ENCODE assay signal across 12 cellular contexts in the genomic region with DNA sequence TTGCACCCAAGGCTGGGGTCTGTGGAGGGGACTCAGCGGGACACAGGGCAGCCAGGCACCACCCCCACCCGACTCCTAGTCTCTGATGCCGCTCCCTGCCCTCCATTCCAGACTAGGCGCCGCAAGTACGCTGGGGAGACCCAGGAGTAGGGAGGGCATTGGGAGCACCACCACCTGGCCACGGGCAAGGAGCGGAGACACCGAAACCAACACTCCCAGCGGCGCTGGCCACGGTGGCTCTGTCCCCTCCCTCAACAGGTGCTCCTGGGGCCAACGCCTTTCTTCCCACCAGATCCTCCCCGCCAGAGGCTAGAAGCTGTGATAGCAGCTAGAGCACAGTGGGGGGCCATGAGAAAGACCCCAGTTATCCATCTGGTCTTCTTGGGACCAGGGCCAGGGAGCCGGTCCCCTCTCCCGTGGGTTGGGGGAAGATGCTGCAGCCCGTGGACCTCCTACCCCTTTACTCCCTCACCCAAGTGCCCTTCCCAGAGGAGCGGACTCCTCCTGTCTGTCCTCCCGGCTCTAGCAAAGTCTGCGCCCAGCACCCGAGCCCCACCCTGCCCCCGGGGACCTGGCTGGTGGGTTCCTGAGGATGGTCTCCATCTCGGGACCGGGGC. TPM values are rescaled to one million over a fixed set of nuclear protein-coding genes. Genes with fewer than 3 reads are reported as not detected.
DNase-seq lines count a peak whose midpoint lies in the region; ATAC-seq and TF ChIP-seq lines count a peak whose summit lies in the region.
"Had no signal": no experiment of that assay in that cellular context is flagged by ENCODE, and none has a peak within 500 bp of the region (broad histone marks: within the 10 kb centered on the region; RNA-seq: fewer than 3 reads in every experiment).

No MANE protein-coding gene starts in this region.

- H3K27me3 Mint-ChIP-seq in activated T-helper 1 cell treated with anti-CD3 and anti-CD28 coated beads, Interleukin-12 subunit alpha, Interleukin-12 subunit beta, Interleukin-2, Interleukin-4 antibody, amounts not matched to agents 30 ng/mL and 10 ng/mL and 1 ng/mL, durations not matched to agents 14 hours and 24 hours and 36 hours (ENCODE audit: insufficient read depth) = peaks cover 11% of the 10 kb centered on the region
- peaks cover 0 to 2% of the 10 kb centered on the region in 2 donors for H3K27me3 Mint-ChIP-seq in natural killer cell (ENCODE audit: low read depth in 2 of 2)

- no peak for TF ChIP-seq CTCF in natural killer cell (IDR thresholded peaks at IDR 0.05)

- H3K36me3 Mint-ChIP-seq in activated T-helper 1 cell treated with anti-CD3 and anti-CD28 coated beads, Interleukin-12 subunit alpha, Interleukin-12 subunit beta, Interleukin-2, Interleukin-4 antibody, amounts not matched to agents 30 ng/mL and 10 ng/mL and 1 ng/mL, durations not matched to agents 14 hours and 24 hours and 36 hours (ENCODE audit: low read depth) = peaks cover 17% of the 10 kb centered on the region
- H3K36me3 Mint-ChIP-seq in natural killer cell = no peaks in the 10 kb centered on the region

- intact Hi-C loops in activated T-helper 1 cell treated with anti-CD3 and anti-CD28 coated beads, Interleukin-12 subunit alpha, Interleukin-12 subunit beta, Interleukin-2, Interleukin-4 antibody, amounts not matched to agents 30 ng/mL and 10 ng/mL and 1 ng/mL, durations not matched to agents 14 hours and 24 hours and 36 hours (cut with micrococcal nuclease) = no loop called here
- intact Hi-C loops in natural killer cell (cut with micrococcal nuclease) = no loop called here

- H3K9me3 Mint-ChIP-seq in activated T-helper 1 cell treated with anti-CD3 and anti-CD28 coated beads, Interleukin-12 subunit alpha, Interleukin-12 subunit beta, Interleukin-2, Interleukin-4 antibody, amounts not matched to agents 30 ng/mL and 10 ng/mL and 1 ng/mL, durations not matched to agents 14 hours and 24 hours and 36 hours = no peaks in the 10 kb centered on the region
- no peaks in the 10 kb centered on the region for H3K9me3 Mint-ChIP-seq in natural killer cell

- peaks cover 6% of the 10 kb centered on the region for H3K36me3 ChIP-seq in H7 (replicated peaks; ENCODE audit: control insufficient read depth, insufficient read depth, low read length)

- H3K27me3 ChIP-seq in H7 (ENCODE audit: control insufficient read depth, insufficient read depth, low read length) = peaks cover 26% of the 10 kb centered on the region
- H3K27me3 ChIP-seq: testis had no signal

- ATAC-seq in natural killer cell = no peak
- ATAC-seq in GM21529 (IDR thresholded peaks at IDR 0.05; ENCODE audit: unreplicated experiment) = no peak

- peak overlapping the region; percentile 80 for H3K4me3 Mint-ChIP-seq in activated T-helper 1 cell treated with anti-CD3 and anti-CD28 coated beads, Interleukin-12 subunit alpha, Interleukin-12 subunit beta, Interleukin-2, Interleukin-4 antibody, amounts not matched to agents 30 ng/mL and 10 ng/mL and 1 ng/mL, durations not matched to agents 14 hours and 24 hours and 36 hours
- peak overlapping the region; percentile 73 for H3K4me3 Mint-ChIP-seq in natural killer cell

- peaks cover 26% of the 10 kb centered on the region for H3K4me1 Mint-ChIP-seq in activated T-helper 1 cell treated with anti-CD3 and anti-CD28 coated beads, Interleukin-12 subunit alpha, Interleukin-12 subunit beta, Interleukin-2, Interleukin-4 antibody, amounts not matched to agents 30 ng/mL and 10 ng/mL and 1 ng/mL, durations not matched to agents 14 hours and 24 hours and 36 hours (ENCODE audit: low read depth)
- peaks cover 0 to 37% of the 10 kb centered on the region in 2 donors for H3K4me1 Mint-ChIP-seq in natural killer cell

- H3K4me3 ChIP-seq in H7 (ENCODE audit: insufficient read depth, low read depth, low read length) = peak overlapping the region; percentile 66
- H3K4me3 ChIP-seq: lung had no signal

- DNase-seq in NCI-H1092 treated with DMSO at 0.1 percent for 48 hours (lab: John Stamatoyannopoulos, UW) (peak; percentile 19), NCI-H1092 (lab: John Stamatoyannopoulos, UW) (no peak), H7 (peak; percentile 81), natural killer cell (no peak), T-helper 9 cell (no peak), epidermal melanocyte (ENCODE audit: insufficient read length, low spot score) (no peak)
- no peak for DNase-seq in activated T-helper 1 cell treated with anti-CD3 and anti-CD28 coated beads, Interleukin-12 subunit alpha, Interleukin-12 subunit beta, Interleukin-2, Interleukin-4 antibody, amounts not matched to agents 30 ng/mL and 10 ng/mL and 1 ng/mL, durations not matched to agents 14 hours and 24 hours and 36 hours (ENCODE audit: low spot score)
- DNase-seq: activated naive CD4-positive, alpha-beta T cell treated with anti-CD3 and anti-CD28 coated beads, Interleukin-2, amount 50 U/mL, for 16 hours; NCI-H1048; testis had no signal

- peak overlapping the region; percentile 73 for H3K27ac Mint-ChIP-seq in activated T-helper 1 cell treated with anti-CD3 and anti-CD28 coated beads, Interleukin-12 subunit alpha, Interleukin-12 subunit beta, Interleukin-2, Interleukin-4 antibody, amounts not matched to agents 30 ng/mL and 10 ng/mL and 1 ng/mL, durations not matched to agents 14 hours and 24 hours and 36 hours
- peak overlapping the region; percentile 35 to 63 for H3K27ac Mint-ChIP-seq in natural killer cell

RNA-seq across cellular contexts. Expression of gene SYNGR3, which starts 0.5 kb away (rescaled TPM):
- 38.6 and 60.0 TPM in 2 replicates for total RNA-seq in H7 (2014; rRNA removed; shearing (Covaris generic))
- total RNA-seq in activated T-helper 1 cell treated with anti-CD3 and anti-CD28 coated beads, Interleukin-12 subunit alpha, Interleukin-12 subunit beta, Interleukin-2, Interleukin-4 antibody, amounts not matched to agents 30 ng/mL and 10 ng/mL and 1 ng/mL, durations not matched to agents 14 hours and 24 hours and 36 hours = 21.2 and 26.3 TPM in 2 replicates
- total RNA-seq in natural killer cell = 10 to 100 TPM; 10.3 to 19.3 (median 19.1) TPM

RNA-seq across cellular contexts. Expression of gene GFER, which starts 5.3 kb away (rescaled TPM):
- total RNA-seq in H7 (2014; rRNA removed; shearing (Covaris generic)) = 75.1 and 77.8 TPM in 2 replicates
- total RNA-seq in activated T-helper 1 cell treated with anti-CD3 and anti-CD28 coated beads, Interleukin-12 subunit alpha, Interleukin-12 subunit beta, Interleukin-2, Interleukin-4 antibody, amounts not matched to agents 30 ng/mL and 10 ng/mL and 1 ng/mL, durations not matched to agents 14 hours and 24 hours and 36 hours = 46.2 and 54.0 TPM in 2 replicates
- 10 to 100 TPM; 23.8 to 29.5 (median 24.6) TPM for total RNA-seq in natural killer cell

RNA-seq across cellular contexts. Expression of gene NOXO1, which starts 8.0 kb away (rescaled TPM):
- 1.3 TPM in 1 of 2 replicates, not detected in the other for total RNA-seq in H7 (2014; rRNA removed; shearing (Covaris generic))
- total RNA-seq in activated T-helper 1 cell treated with anti-CD3 and anti-CD28 coated beads, Interleukin-12 subunit alpha, Interleukin-12 subunit beta, Interleukin-2, Interleukin-4 antibody, amounts not matched to agents 30 ng/mL and 10 ng/mL and 1 ng/mL, durations not matched to agents 14 hours and 24 hours and 36 hours = 0.24 TPM in 1 of 2 replicates, not detected in the other
- total RNA-seq in natural killer cell = not detected

RNA-seq across cellular contexts. Expression of gene TBL3, which starts 17.5 kb away (rescaled TPM):
- 91.7 and 104 TPM in 2 replicates for total RNA-seq in H7 (2014; rRNA removed; shearing (Covaris generic))
- total RNA-seq in activated T-helper 1 cell treated with anti-CD3 and anti-CD28 coated beads, Interleukin-12 subunit alpha, Interleukin-12 subunit beta, Interleukin-2, Interleukin-4 antibody, amounts not matched to agents 30 ng/mL and 10 ng/mL and 1 ng/mL, durations not matched to agents 14 hours and 24 hours and 36 hours = 84.9 and 87.3 TPM in 2 replicates
- 10 to 100 TPM; 25.1 to 28.9 (median 28.1) TPM for total RNA-seq in natural killer cell

RNA-seq across cellular contexts. Expression of gene ZNF598, which starts 20.3 kb away (rescaled TPM):
- total RNA-seq in H7 (2014; rRNA removed; shearing (Covaris generic)) = 28.4 and 30.8 TPM in 2 replicates
- 100 and 105 TPM in 2 replicates for total RNA-seq in activated T-helper 1 cell treated with anti-CD3 and anti-CD28 coated beads, Interleukin-12 subunit alpha, Interleukin-12 subunit beta, Interleukin-2, Interleukin-4 antibody, amounts not matched to agents 30 ng/mL and 10 ng/mL and 1 ng/mL, durations not matched to agents 14 hours and 24 hours and 36 hours
- total RNA-seq in natural killer cell = 10 to 100 TPM; 56.1 to 71.6 (median 58.2) TPM

Comparison
In these comparisons a context has a peak if more than half of its experiments do, and no peak if none do; other contexts are left out.
1. DNase-seq: peak in NCI-H1092 treated with DMSO at 0.1 percent for 48 hours (single experiment) and H7 (single experiment); none in NCI-H1092 (single experiment), activated T-helper 1 cell treated with anti-CD3 and anti-CD28 coated beads, Interleukin-12 subunit alpha, Interleukin-12 subunit beta, Interleukin-2, Interleukin-4 antibody, amounts not matched to agents 30 ng/mL and 10 ng/mL and 1 ng/mL, durations not matched to agents 14 hours and 24 hours and 36 hours (single experiment), natural killer cell (single experiment), T-helper 9 cell (single experiment) and epidermal melanocyte (single experiment).